ENCODE assay signal across 12 cellular contexts in genomic region chr11:13333456-13333957, GRCh38. TPM values are rescaled to one million over a fixed set of nuclear protein-coding genes. Genes with fewer than 3 reads are reported as not detected.
A peak's percentile ranks its signal among the peaks of the same experiment; 100 is the strongest.
DNase-seq lines count a peak whose midpoint lies in the region; TF ChIP-seq lines count a peak whose summit lies in the region.
"Had no signal": no experiment of that assay in that cellular context is flagged by ENCODE, and none has a peak within 500 bp of the region (broad histone marks: within the 10 kb centered on the region; RNA-seq: fewer than 3 reads in every experiment).

No MANE protein-coding gene starts in this region.

- H3K27me3 ChIP-seq in GM23248 (replicated peaks; ENCODE audit: insufficient read depth) (no peaks in the 10 kb centered on the region), Peyer's patch (no peaks in the 10 kb centered on the region), hepatocyte (no peaks in the 10 kb centered on the region), HAP-1 (ENCODE audit: low read depth) (no peaks in the 10 kb centered on the region)

- H3K4me1 ChIP-seq in GM23248 (ENCODE audit: insufficient read depth) (peaks cover 69% of the 10 kb centered on the region), Peyer's patch (peaks cover 3 to 32% (median 9%) of the 10 kb centered on the region in 4 donors), hepatocyte (ENCODE audit: insufficient read depth) (peaks cover 9% of the 10 kb centered on the region), HAP-1 (peaks cover 3% of the 10 kb centered on the region)

- DNase-seq in CD14-positive monocyte (ENCODE audit: low spot score): no peak
- peak; percentile 38 for DNase-seq in GM23248
- DNase-seq in Peyer's patch: peak in 2 of 3 donors; percentile 66 to 68
- peak; percentile 28 for DNase-seq in hepatocyte (ENCODE audit: low spot score)
- no peak for DNase-seq in NCI-H2029 treated with DMSO at 0.1 percent for 48 hours (lab: John Stamatoyannopoulos, UW)
- no peak for DNase-seq in activated CD4-positive, alpha-beta T cell treated with anti-CD3 and anti-CD28 coated beads for 1 hour
- no peak for DNase-seq in HAP-1 (ENCODE audit: low spot score in 2 of 2)
- DNase-seq in C1 segment of cervical spinal cord (lab: John Stamatoyannopoulos, UW): no peak
- DNase-seq: activated CD4-positive, alpha-beta T cell treated with anti-CD3 and anti-CD28 coated beads for 48 hours; H9; NCI-H1930 had no signal

- peaks cover 59% of the 10 kb centered on the region for H3F3A ChIP-seq in GM23248 (ENCODE audit: insufficient read depth)

- no peak overlapping the region for H3K4me3 Mint-ChIP-seq in CD14-positive monocyte
- H3K4me3 Mint-ChIP-seq: H9, neural crest cell had no signal

- peaks cover 46% of the 10 kb centered on the region for H3K4me1 Mint-ChIP-seq in CD14-positive monocyte

- no peaks in the 10 kb centered on the region for H3K36me3 ChIP-seq in GM23248 (ENCODE audit: low read depth)
- H3K36me3 ChIP-seq in Peyer's patch: no peaks in the 10 kb centered on the region
- H3K36me3 ChIP-seq in hepatocyte (replicated peaks; ENCODE audit: insufficient read depth, low read depth): no peaks in the 10 kb centered on the region
- H3K36me3 ChIP-seq in HAP-1 (replicated peaks): no peaks in the 10 kb centered on the region

- H3K9me2 ChIP-seq in GM23248 (ENCODE audit: insufficient read depth) (no peaks in the 10 kb centered on the region), hepatocyte (replicated peaks; ENCODE audit: insufficient read depth) (no peaks in the 10 kb centered on the region)

- WGBS in GM23248 (ENCODE audit: low coverage in 1 of 2, low lambda C conversion rate in 2 of 2, missing lambda C conversion rate in 2 of 2), 2 experiments: 82% methylated on average over 7 of the region's 7 CpGs
- WGBS in hepatocyte (ENCODE audit: low lambda C conversion rate, missing lambda C conversion rate): 77% methylated on average over 7 of the region's 7 CpGs

- peaks cover 23 to 33% of the 10 kb centered on the region in 2 donors for H3K36me3 Mint-ChIP-seq in CD14-positive monocyte

- no peak overlapping the region for H3K9ac ChIP-seq in GM23248

- peaks cover 92% of the 10 kb centered on the region for H3K79me2 ChIP-seq in GM23248 (ENCODE audit: insufficient read depth)
- no peaks in the 10 kb centered on the region for H3K79me2 ChIP-seq in hepatocyte

- no peak for TF ChIP-seq CTCF in CD14-positive monocyte (IDR thresholded peaks at IDR 0.05)
- no peak for TF ChIP-seq CTCF in Peyer's patch (IDR thresholded peaks at IDR 0.05)
- TF ChIP-seq CTCF in hepatocyte (IDR thresholded peaks at IDR 0.05; ENCODE audit: poor library complexity): no peak

- H3K9me3 Mint-ChIP-seq in CD14-positive monocyte: no peaks in the 10 kb centered on the region
- H3K9me3 Mint-ChIP-seq: H9, neural crest cell had no signal

- peak overlapping the region in 4 of 7 donors; percentile 12 to 81 (median 59) for H3K27ac Mint-ChIP-seq in CD14-positive monocyte
- H3K27ac Mint-ChIP-seq: H9 had no signal

- H2AFZ ChIP-seq in GM23248 (no peak overlapping the region), hepatocyte (no peak overlapping the region)

- in situ Hi-C loops in GM23248 (cut with MboI): no loop called here
- in situ Hi-C loops in HAP-1 (cut with MboI; ENCODE audit: low sequenced_read_pairs): no loop called here

- intact Hi-C loops in CD14-positive monocyte (cut with micrococcal nuclease): loop anchor here in 1 of 2 donors (10.0 kb wide), 2 partner anchors 119 to 149 kb away; no protein-coding TSS in a partner anchor

- H3K4me3 ChIP-seq in GM23248: no peak overlapping the region
- no peak overlapping the region for H3K4me3 ChIP-seq in Peyer's patch
- no peak overlapping the region for H3K4me3 ChIP-seq in hepatocyte
- H3K4me3 ChIP-seq in HAP-1: no peak overlapping the region

- no peaks in the 10 kb centered on the region for H3K9me3 ChIP-seq in GM23248 (ENCODE audit: low read depth)
- no peaks in the 10 kb centered on the region for H3K9me3 ChIP-seq in Peyer's patch
- no peaks in the 10 kb centered on the region for H3K9me3 ChIP-seq in hepatocyte (ENCODE audit: low read depth)
- H3K9me3 ChIP-seq in HAP-1: no peaks in the 10 kb centered on the region

- H3K4me2 ChIP-seq in GM23248 (ENCODE audit: unreplicated experiment) (peak overlapping the region; percentile 25), hepatocyte (peak overlapping the region; percentile 37)

- TF ChIP-seq POLR2A in Peyer's patch (IDR thresholded peaks at IDR 0.05): no peak

- H4K20me1 ChIP-seq in GM23248 (ENCODE audit: insufficient read depth) (no peaks in the 10 kb centered on the region), hepatocyte (ENCODE audit: insufficient read depth, poor library complexity, severe bottlenecking) (no peaks in the 10 kb centered on the region)

- H3K27ac ChIP-seq in GM23248 (peak overlapping the region; percentile 89), Peyer's patch (peak overlapping the region in 2 of 4 donors; percentile 59 to 85), hepatocyte (no peak overlapping the region)

- peaks cover 0 to 1% (median 0%) of the 10 kb centered on the region in 3 donors for H3K27me3 Mint-ChIP-seq in CD14-positive monocyte (ENCODE audit: low read depth in 3 of 3)

RNA-seq across cellular contexts. Expression of gene BMAL1, which starts 55.9 kb away (rescaled TPM):
- polyA plus RNA-seq in CD14-positive monocyte: 10 to 100 TPM; 10.2 to 11.5 TPM
- 41.7 and 66.5 TPM in 2 replicates for total RNA-seq in GM23248 (2014; rRNA removed; shearing (Covaris generic))
- 31.9 and 34.9 TPM in 2 replicates for polyA plus RNA-seq in GM23248 (2016; fragmentation: Nextera tagmentation; extraction: Ambion mirVana)
- 10 to 100 TPM; 19.4 to 87.5 (median 39.7) TPM for total RNA-seq in Peyer's patch
- 8.7 and 19.3 TPM in 2 replicates for total RNA-seq in hepatocyte
- polyA plus RNA-seq in hepatocyte: 6.1 and 12.7 TPM in 2 replicates

Comparison
In these comparisons a context has a peak if more than half of its experiments do, and no peak if none do; other contexts are left out.
1. DNase-seq: peak in GM23248 (single experiment), Peyer's patch (2 of 3) and hepatocyte (single experiment); none in CD14-positive monocyte (single experiment), NCI-H2029 treated with DMSO at 0.1 percent for 48 hours (single experiment), activated CD4-positive, alpha-beta T cell treated with anti-CD3 and anti-CD28 coated beads for 1 hour (single experiment), HAP-1 (0 of 2) and C1 segment of cervical spinal cord (0 of 14).